ENCODE assay signal across 33 cellular contexts in the genomic region with DNA sequence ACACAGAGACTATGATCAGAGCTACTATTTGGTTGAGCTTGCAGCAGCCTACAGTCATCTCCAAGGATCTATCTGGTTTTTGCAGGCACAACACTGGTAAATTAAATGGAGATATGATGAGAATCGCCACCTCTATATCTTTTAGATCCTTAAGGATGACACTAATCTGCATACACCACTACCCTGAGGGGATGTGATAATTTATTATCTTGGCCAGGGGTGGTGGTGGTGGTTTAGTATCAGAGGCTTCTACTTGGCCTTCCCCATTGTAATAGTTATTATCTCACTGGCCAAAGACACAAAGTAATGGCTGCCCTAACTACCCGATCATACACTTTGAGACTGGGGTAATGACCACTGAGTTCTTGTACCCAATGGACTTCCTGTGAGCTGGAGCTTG. TPM values are rescaled to one million over a fixed set of nuclear protein-coding genes. Genes with fewer than 3 reads are reported as not detected.
"Had no signal": no experiment of that assay in that cellular context is flagged by ENCODE, and none has a peak within 500 bp of the region (broad histone marks: within the 10 kb centered on the region; RNA-seq: fewer than 3 reads in every experiment).

No MANE protein-coding gene starts in this region.

- H3K27me3 Mint-ChIP-seq: activated B cell treated with CpG ODN at 0.5 μM for 24 hours; activated CD4-positive, alpha-beta T cell treated with anti-CD3 and anti-CD28 coated beads, Interleukin-2, amount 10 ng/mL, durations not matched to agents 24 days and 14 days; activated naive CD4-positive, alpha-beta T cell treated with anti-CD3 and anti-CD28 coated beads, Interleukin-2, amount 50 U/mL, for 24 hours; activated naive CD8-positive, alpha-beta T cell had no signal

- H3K9me3 Mint-ChIP-seq: activated B cell treated with CpG ODN at 0.5 μM for 24 hours; activated CD4-positive, alpha-beta memory T cell treated with anti-CD3 and anti-CD28 coated beads, Interleukin-2, amount 10 ng/mL, durations not matched to agents 7 days and 5 days; activated CD4-positive, alpha-beta T cell treated with anti-CD3 and anti-CD28 coated beads, Interleukin-2, amount 10 ng/mL, durations not matched to agents 24 days and 14 days; activated naive CD4-positive, alpha-beta T cell treated with anti-CD3 and anti-CD28 coated beads, Interleukin-2, amount 10 ng/mL, durations not matched to agents 7 days and 5 days; activated naive CD4-positive, alpha-beta T cell treated with anti-CD3 and anti-CD28 coated beads, Interleukin-2, amount 50 U/mL, for 24 hours; activated naive CD8-positive, alpha-beta T cell treated with anti-CD3 and anti-CD28 coated beads, Interleukin-2, amount 10 ng/mL, durations not matched to agents 7 days and 5 days; activated naive CD8-positive, alpha-beta T cell treated with anti-CD3 and anti-CD28 coated beads, Interleukin-2, amount 50 U/mL, for 24 hours; activated T-cell treated with anti-CD3 and anti-CD28 coated beads, Interleukin-2, amount 50 U/mL, for 24 hours; activated T-helper 2 cell treated with anti-CD3 and anti-CD28 coated beads, Interferon-gamma antibody, Interleukin-2, Interleukin-4, amounts not matched to agents 10 μg/mL and 5 μg/mL and 100 μg/mL, durations not matched to agents 14 hours and 24 hours and 36 hours; T-helper 1 cell treated with Interleukin-12 subunit alpha and Interleukin-12 subunit beta and Interleukin-4 antibody, amounts not matched to agents 30 μg/mL and 1 μg/mL, for 36 hours; T-helper 2 cell treated with Interferon-gamma antibody and Interleukin-4, amounts not matched to agents 5 μg/mL and 100 μg/mL, for 36 hours had no signal

- H3K4me1 Mint-ChIP-seq: activated B cell treated with CpG ODN at 0.5 μM for 24 hours; activated CD8-positive, alpha-beta memory T cell treated with anti-CD3 and anti-CD28 coated beads, Interleukin-2, amount 10 ng/mL, durations not matched to agents 7 days and 5 days; activated naive CD4-positive, alpha-beta T cell treated with anti-CD3 and anti-CD28 coated beads, Interleukin-2, amount 50 U/mL, for 24 hours; activated naive CD8-positive, alpha-beta T cell treated with anti-CD3 and anti-CD28 coated beads, Interleukin-2, amount 10 ng/mL, durations not matched to agents 7 days and 5 days had no signal

- H3K4me3 Mint-ChIP-seq: activated B cell treated with CpG ODN at 0.5 μM for 24 hours; activated CD4-positive, alpha-beta memory T cell treated with anti-CD3 and anti-CD28 coated beads, Interleukin-2, amount 10 ng/mL, durations not matched to agents 7 days and 5 days; activated CD4-positive, alpha-beta T cell treated with anti-CD3 and anti-CD28 coated beads, Interleukin-2, amount 10 ng/mL, durations not matched to agents 24 days and 14 days; activated CD8-positive, alpha-beta memory T cell treated with anti-CD3 and anti-CD28 coated beads, Interleukin-2, amount 10 ng/mL, durations not matched to agents 7 days and 5 days; activated CD8-positive, alpha-beta T cell treated with anti-CD3 and anti-CD28 coated beads, Interleukin-2, amount 10 ng/mL, durations not matched to agents 7 days and 5 days; activated naive CD4-positive, alpha-beta T cell treated with anti-CD3 and anti-CD28 coated beads, Interleukin-2, amount 10 ng/mL, durations not matched to agents 7 days and 5 days; activated naive CD4-positive, alpha-beta T cell treated with anti-CD3 and anti-CD28 coated beads, Interleukin-2, amount 50 U/mL, for 24 hours; activated naive CD8-positive, alpha-beta T cell; activated naive CD8-positive, alpha-beta T cell treated with anti-CD3 and anti-CD28 coated beads, Interleukin-2, amount 10 ng/mL, durations not matched to agents 7 days and 5 days; activated naive CD8-positive, alpha-beta T cell treated with anti-CD3 and anti-CD28 coated beads, Interleukin-2, amount 50 U/mL, for 24 hours; activated T-cell treated with anti-CD3 and anti-CD28 coated beads, Interleukin-2, amount 50 U/mL, for 24 hours; T-helper 1 cell treated with Interleukin-12 subunit alpha and Interleukin-12 subunit beta and Interleukin-4 antibody, amounts not matched to agents 30 μg/mL and 1 μg/mL, for 36 hours; T-helper 2 cell treated with Interferon-gamma antibody and Interleukin-4, amounts not matched to agents 5 μg/mL and 100 μg/mL, for 36 hours had no signal

- FAIRE-seq: colon had no signal

- ATAC-seq: activated CD8-positive, alpha-beta memory T cell treated with anti-CD3 and anti-CD28 coated beads, Interleukin-2, amount 10 ng/mL, durations not matched to agents 7 days and 5 days; activated CD8-positive, alpha-beta T cell treated with anti-CD3 and anti-CD28 coated beads, Interleukin-2, amount 10 ng/mL, durations not matched to agents 7 days and 5 days; activated naive CD8-positive, alpha-beta T cell treated with anti-CD3 and anti-CD28 coated beads, Interleukin-2, amount 50 U/mL, for 24 hours; body of pancreas had no signal

- H3K27ac Mint-ChIP-seq: activated B cell treated with CpG ODN at 0.5 μM for 24 hours; activated CD4-positive, alpha-beta memory T cell treated with anti-CD3 and anti-CD28 coated beads, Interleukin-2, amount 10 ng/mL, durations not matched to agents 7 days and 5 days; activated CD4-positive, alpha-beta T cell treated with anti-CD3 and anti-CD28 coated beads, Interleukin-2, amount 10 ng/mL, durations not matched to agents 24 days and 14 days; activated CD8-positive, alpha-beta memory T cell treated with anti-CD3 and anti-CD28 coated beads, Interleukin-2, amount 10 ng/mL, durations not matched to agents 7 days and 5 days; activated CD8-positive, alpha-beta T cell treated with anti-CD3 and anti-CD28 coated beads, Interleukin-2, amount 10 ng/mL, durations not matched to agents 7 days and 5 days; activated naive CD4-positive, alpha-beta T cell treated with anti-CD3 and anti-CD28 coated beads, Interleukin-2, amount 10 ng/mL, durations not matched to agents 7 days and 5 days; activated naive CD4-positive, alpha-beta T cell treated with anti-CD3 and anti-CD28 coated beads, Interleukin-2, amount 50 U/mL, for 24 hours; activated naive CD8-positive, alpha-beta T cell; activated naive CD8-positive, alpha-beta T cell treated with anti-CD3 and anti-CD28 coated beads, Interleukin-2, amount 10 ng/mL, durations not matched to agents 7 days and 5 days; activated naive CD8-positive, alpha-beta T cell treated with anti-CD3 and anti-CD28 coated beads, Interleukin-2, amount 50 U/mL, for 24 hours; activated T-cell treated with anti-CD3 and anti-CD28 coated beads, Interleukin-2, amount 50 U/mL, for 24 hours; activated T-helper 2 cell treated with anti-CD3 and anti-CD28 coated beads, Interferon-gamma antibody, Interleukin-2, Interleukin-4, amounts not matched to agents 10 μg/mL and 5 μg/mL and 100 μg/mL, durations not matched to agents 14 hours and 24 hours and 36 hours; T-helper 1 cell treated with Interleukin-12 subunit alpha and Interleukin-12 subunit beta and Interleukin-4 antibody, amounts not matched to agents 30 μg/mL and 1 μg/mL, for 36 hours; T-helper 2 cell treated with Interferon-gamma antibody and Interleukin-4, amounts not matched to agents 5 μg/mL and 100 μg/mL, for 36 hours had no signal

- H3K36me3 Mint-ChIP-seq: activated CD8-positive, alpha-beta memory T cell treated with anti-CD3 and anti-CD28 coated beads, Interleukin-2, amount 10 ng/mL, durations not matched to agents 7 days and 5 days; activated naive CD4-positive, alpha-beta T cell treated with anti-CD3 and anti-CD28 coated beads, Interleukin-2, amount 10 ng/mL, durations not matched to agents 7 days and 5 days; activated naive CD4-positive, alpha-beta T cell treated with anti-CD3 and anti-CD28 coated beads, Interleukin-2, amount 50 U/mL, for 24 hours; activated naive CD8-positive, alpha-beta T cell; activated naive CD8-positive, alpha-beta T cell treated with anti-CD3 and anti-CD28 coated beads, Interleukin-2, amount 10 ng/mL, durations not matched to agents 7 days and 5 days had no signal

- DNase-seq: activated B cell treated with CpG ODN at 0.5 μM for 24 hours; activated CD4-positive, alpha-beta memory T cell treated with anti-CD3 and anti-CD28 coated beads, Interleukin-2, amount 10 ng/mL, durations not matched to agents 7 days and 5 days; activated CD4-positive, alpha-beta T cell treated with anti-CD3 and anti-CD28 coated beads for 4 hours; activated CD4-positive, alpha-beta T cell treated with anti-CD3 and anti-CD28 coated beads, Interleukin-2, amount 50 U/mL, for 1 hour; activated CD4-positive, alpha-beta T cell treated with anti-CD3 and anti-CD28 coated beads, Interleukin-2, amount 50 U/mL, for 4 hours; activated CD4-positive, CD25-positive, alpha-beta regulatory T cell treated with anti-CD3 and anti-CD28 coated beads, Interleukin-2, amount 50 U/mL, for 72 hours; activated CD8-positive, alpha-beta memory T cell treated with anti-CD3 and anti-CD28 coated beads for 24 hours; activated CD8-positive, alpha-beta memory T cell treated with anti-CD3 and anti-CD28 coated beads, Interleukin-2, amount 10 ng/mL, durations not matched to agents 7 days and 5 days; activated CD8-positive, alpha-beta memory T cell treated with anti-CD3 and anti-CD28 coated beads, Interleukin-2, amount 50 U/mL, for 48 hours; activated CD8-positive, alpha-beta T cell treated with anti-CD3 and anti-CD28 coated beads, Interleukin-2, amount 10 ng/mL, durations not matched to agents 7 days and 5 days; activated effector memory CD4-positive, alpha-beta T cell treated with Interleukin-2 at 50 U/mL for 16 hours; activated gamma-delta T cell treated with Interleukin-2 at 50 U/mL for 16 hours; activated naive CD4-positive, alpha-beta T cell; activated naive CD4-positive, alpha-beta T cell treated with anti-CD3 and anti-CD28 coated beads, Interleukin-2, amount 10 ng/mL, durations not matched to agents 7 days and 5 days; activated naive CD8-positive, alpha-beta T cell treated with anti-CD3 and anti-CD28 coated beads, Interleukin-2, amount 10 ng/mL, durations not matched to agents 7 days and 5 days; activated naive CD8-positive, alpha-beta T cell treated with anti-CD3 and anti-CD28 coated beads, Interleukin-2, amount 50 U/mL, for 24 hours; activated T-cell treated with anti-CD3 and anti-CD28 coated beads, Interleukin-2, amount 50 U/mL, for 24 hours; activated T-cell treated with anti-CD3 and anti-CD28 coated beads, Interleukin-2, amount 50 U/mL, for 48 hours; aorta; body of pancreas; brain microvascular endothelial cell; central memory CD4-positive, alpha-beta T cell; T-helper 1 cell; T-helper 2 cell; T-helper 9 cell had no signal

RNA-seq across cellular contexts. Expression of a gene that starts 21.2 kb away (rescaled TPM):
- total RNA-seq: activated B cell treated with CpG ODN at 0.5 μM for 24 hours; activated CD4-positive, alpha-beta memory T cell treated with anti-CD3 and anti-CD28 coated beads, Interleukin-2, amount 10 ng/mL, durations not matched to agents 7 days and 5 days; activated CD4-positive, alpha-beta T cell treated with anti-CD3 and anti-CD28 coated beads, Interleukin-2, amount 10 ng/mL, durations not matched to agents 24 days and 14 days; activated CD8-positive, alpha-beta memory T cell treated with anti-CD3 and anti-CD28 coated beads, Interleukin-2, amount 10 ng/mL, durations not matched to agents 7 days and 5 days; activated CD8-positive, alpha-beta T cell treated with anti-CD3 and anti-CD28 coated beads, Interleukin-2, amount 10 ng/mL, durations not matched to agents 7 days and 5 days; activated naive CD8-positive, alpha-beta T cell treated with anti-CD3 and anti-CD28 coated beads, Interleukin-2, amount 10 ng/mL, durations not matched to agents 7 days and 5 days; activated T-helper 2 cell treated with anti-CD3 and anti-CD28 coated beads, Interferon-gamma antibody, Interleukin-2, Interleukin-4, amounts not matched to agents 10 μg/mL and 5 μg/mL and 100 μg/mL, durations not matched to agents 14 hours and 24 hours and 36 hours; aorta; body of pancreas; cardiac septum had no signal
